In genomic region chr16:81697321-81697885, GRCh38 we compare ENCODE assay signal across 8 cellular contexts.
DNase-seq lines count a peak whose midpoint lies in the region; ATAC-seq and TF ChIP-seq lines count a peak whose summit lies in the region.

No MANE protein-coding gene starts in this region.

- DNase-seq in COLO668 (lab: John Stamatoyannopoulos, UW; ENCODE audit: unreplicated experiment), result peak; percentile 52
- DNase-seq in H9, result peak; percentile 77
- peak; percentile 41 for DNase-seq in T-helper 2 cell treated with Interferon-gamma antibody and Interleukin-4, amounts not matched to agents 5 μg/mL and 100 μg/mL, for 36 hours (ENCODE audit: low spot score)
- peak; percentile 85 to 91 for DNase-seq in T47D (ENCODE audit: low read depth in 1 of 2, low spot score in 1 of 2)
- DNase-seq in stimulated activated effector memory CD8-positive, alpha-beta T cell treated with anti-CD3 and anti-CD28 coated beads, Interleukin-12 subunit alpha, Interleukin-12 subunit beta, amount 100 ng/mL, for 72 hours (ENCODE audit: low spot score in 2 of 2), result peak; percentile 22 to 65

- peaks cover 2% of the 10 kb centered on the region for H4K20me1 ChIP-seq in H9 (ENCODE audit: control insufficient read depth, insufficient read depth, insufficient read length)

- no peak overlapping the region for H2BK20ac ChIP-seq in H9 (ENCODE audit: low read depth, low read length, poor library complexity, severe bottlenecking)

- WGBS in H9 (ENCODE audit: extremely low coverage, insufficient read length, low lambda C conversion rate), result no CpG with 5 or more reads among the region's 25 CpGs
- WGBS in liver, result 90% methylated on average over 25 of the region's 25 CpGs

- H3T11ph ChIP-seq in H9 (ENCODE audit: low read length), result no peak overlapping the region

- H2BK120ac ChIP-seq in H9 (ENCODE audit: low read depth, low read length, poor library complexity, severe bottlenecking), result no peak overlapping the region

- H3K9ac ChIP-seq in H9 (ENCODE audit: extremely low read depth, insufficient read length, low read length), result no peak overlapping the region
- no peak overlapping the region for H3K9ac ChIP-seq in liver (ENCODE audit: low read depth in 1 of 2, low read length in 2 of 2)

- H3K4me3 ChIP-seq in liver (ENCODE audit: low read depth in 1 of 3, low read length in 3 of 3), result no peak overlapping the region

- H3K36me3 ChIP-seq in liver (ENCODE audit: control insufficient read depth in 4 of 4, insufficient read depth in 3 of 4, low read depth in 1 of 4, low read length in 3 of 4), result peaks cover 12 to 78% (median 26%) of the 10 kb centered on the region in 4 donors

- no peak overlapping the region for H3K27ac ChIP-seq in H9 (ENCODE audit: insufficient read length, low read depth, low read length)
- peak overlapping the region; percentile 4 to 23 for H3K27ac ChIP-seq in liver (ENCODE audit: low read depth in 1 of 2, low read length in 2 of 2)

- no peaks in the 10 kb centered on the region for H3K79me2 ChIP-seq in H9 (ENCODE audit: insufficient read depth, low read length)

- no peak overlapping the region for H3K23ac ChIP-seq in H9 (ENCODE audit: insufficient read length, low read depth, low read length)

- H3K4me1 ChIP-seq in H9 (ENCODE audit: insufficient read depth, low read length), result no peaks in the 10 kb centered on the region
- H3K4me1 ChIP-seq in liver (ENCODE audit: control insufficient read depth in 4 of 4, insufficient read depth in 4 of 4, low read length in 3 of 4), result no peaks in the 10 kb centered on the region

- no peak overlapping the region for H4K8ac ChIP-seq in H9 (replicated peaks; ENCODE audit: insufficient read length, low read depth, low read length)

- no peak overlapping the region for H4K91ac ChIP-seq in H9 (ENCODE audit: insufficient read length, low read depth, low read length)

- no peaks in the 10 kb centered on the region for H3K9me3 Mint-ChIP-seq in H9
- no peaks in the 10 kb centered on the region for H3K9me3 Mint-ChIP-seq in T-helper 2 cell treated with Interferon-gamma antibody and Interleukin-4, amounts not matched to agents 5 μg/mL and 100 μg/mL, for 36 hours
- no peaks in the 10 kb centered on the region for H3K9me3 Mint-ChIP-seq in stimulated activated effector memory CD8-positive, alpha-beta T cell treated with anti-CD3 and anti-CD28 coated beads, Interleukin-12 subunit alpha, Interleukin-12 subunit beta, amount 100 ng/mL, for 72 hours

- H3K4ac ChIP-seq in H9 (ENCODE audit: low read depth, low read length), result no peak overlapping the region

- no peak overlapping the region for H3K4me3 Mint-ChIP-seq in H9
- H3K4me3 Mint-ChIP-seq in T-helper 2 cell treated with Interferon-gamma antibody and Interleukin-4, amounts not matched to agents 5 μg/mL and 100 μg/mL, for 36 hours, result no peak overlapping the region
- H3K4me3 Mint-ChIP-seq in stimulated activated effector memory CD8-positive, alpha-beta T cell treated with anti-CD3 and anti-CD28 coated beads, Interleukin-12 subunit alpha, Interleukin-12 subunit beta, amount 100 ng/mL, for 72 hours, result no peak overlapping the region

- H3K27me3 Mint-ChIP-seq in H9 (ENCODE audit: low read depth), result no peaks in the 10 kb centered on the region
- H3K27me3 Mint-ChIP-seq in T-helper 2 cell treated with Interferon-gamma antibody and Interleukin-4, amounts not matched to agents 5 μg/mL and 100 μg/mL, for 36 hours (ENCODE audit: low read depth), result no peaks in the 10 kb centered on the region

- peak; percentile 36 for ATAC-seq in stimulated activated effector memory CD8-positive, alpha-beta T cell treated with anti-CD3 and anti-CD28 coated beads, Interleukin-12 subunit alpha, Interleukin-12 subunit beta, amount 100 ng/mL, for 72 hours
- ATAC-seq in HG03025 (IDR thresholded peaks at IDR 0.05; ENCODE audit: low FRiP score, unreplicated experiment), result no peak
- no peak for ATAC-seq in HG03571 (IDR thresholded peaks at IDR 0.05; ENCODE audit: unreplicated experiment)

- no peak overlapping the region for H3K18ac ChIP-seq in H9 (ENCODE audit: insufficient read length, low read depth, low read length)

- no peaks in the 10 kb centered on the region for H3K79me1 ChIP-seq in H9 (ENCODE audit: insufficient read depth, low read depth, low read length, poor library complexity, severe bottlenecking)

- peak; percentile 86 to 91 for TF ChIP-seq RAD21 in liver (IDR thresholded peaks at IDR 0.05)

- in situ Hi-C loops in T47D (cut with HindIII; ENCODE audit: low pct_unique_long_range_greater_than_20kb, low sequenced_read_pairs), result no loop called here

- H3K36me3 Mint-ChIP-seq in H9 (ENCODE audit: insufficient read depth in 1 of 3, low read depth in 3 of 3), result peaks cover 26 to 52% (median 44%) of the 10 kb centered on the region in 3 experiments; a peak in 6 of 7 replicates
- peaks cover 21% of the 10 kb centered on the region for H3K36me3 Mint-ChIP-seq in T-helper 2 cell treated with Interferon-gamma antibody and Interleukin-4, amounts not matched to agents 5 μg/mL and 100 μg/mL, for 36 hours (ENCODE audit: low read depth)
- H3K36me3 Mint-ChIP-seq in stimulated activated effector memory CD8-positive, alpha-beta T cell treated with anti-CD3 and anti-CD28 coated beads, Interleukin-12 subunit alpha, Interleukin-12 subunit beta, amount 100 ng/mL, for 72 hours, result peaks cover 75% of the 10 kb centered on the region

- H3K27ac Mint-ChIP-seq in H9, result peak overlapping the region in 1 of 3 experiments; percentile 77; a peak in 1 of 7 replicates
- H3K27ac Mint-ChIP-seq in T-helper 2 cell treated with Interferon-gamma antibody and Interleukin-4, amounts not matched to agents 5 μg/mL and 100 μg/mL, for 36 hours, result no peak overlapping the region
- no peak overlapping the region for H3K27ac Mint-ChIP-seq in stimulated activated effector memory CD8-positive, alpha-beta T cell treated with anti-CD3 and anti-CD28 coated beads, Interleukin-12 subunit alpha, Interleukin-12 subunit beta, amount 100 ng/mL, for 72 hours

- H3K14ac ChIP-seq in H9 (ENCODE audit: insufficient read depth, low read length), result no peak overlapping the region

- no peaks in the 10 kb centered on the region for H3K9me3 ChIP-seq in H9 (ENCODE audit: control insufficient read depth, low read depth, low read length)
- H3K9me3 ChIP-seq in liver (ENCODE audit: control insufficient read depth in 4 of 4, low read length in 3 of 4), result no peaks in the 10 kb centered on the region

- H3K23me2 ChIP-seq in H9 (ENCODE audit: insufficient read length, low read depth, low read length, poor library complexity, severe bottlenecking), result no peaks in the 10 kb centered on the region

- no peak overlapping the region for H2BK15ac ChIP-seq in H9 (ENCODE audit: low read depth, low read length)

- peak; percentile 87 for TF ChIP-seq CTCF in H9 (conservative IDR thresholded peaks at IDR 0.05)
- peak; percentile 61 for TF ChIP-seq CTCF in liver (IDR thresholded peaks at IDR 0.05; ENCODE audit: low read depth, low read length, missing input control)

- H3K56ac ChIP-seq in H9 (ENCODE audit: insufficient read length, low read depth, low read length), result no peak overlapping the region

- no peak overlapping the region for H4K5ac ChIP-seq in H9 (ENCODE audit: insufficient read length, low read depth, low read length)

- H3K4me1 Mint-ChIP-seq in H9, result peaks cover 4 to 17% of the 10 kb centered on the region in 2 experiments; a peak in 2 of 4 replicates
- H3K4me1 Mint-ChIP-seq in T-helper 2 cell treated with Interferon-gamma antibody and Interleukin-4, amounts not matched to agents 5 μg/mL and 100 μg/mL, for 36 hours (ENCODE audit: low read depth), result no peaks in the 10 kb centered on the region
- peaks cover 21% of the 10 kb centered on the region for H3K4me1 Mint-ChIP-seq in stimulated activated effector memory CD8-positive, alpha-beta T cell treated with anti-CD3 and anti-CD28 coated beads, Interleukin-12 subunit alpha, Interleukin-12 subunit beta, amount 100 ng/mL, for 72 hours

- no peak overlapping the region for H2AK5ac ChIP-seq in H9 (ENCODE audit: insufficient read length, low read length)

- no peak overlapping the region for H3K4me2 ChIP-seq in H9 (ENCODE audit: insufficient read depth, insufficient read length, low read length)

- H2BK12ac ChIP-seq in H9 (ENCODE audit: insufficient read length, low read depth, low read length), result no peak overlapping the region

- no peak overlapping the region for H2BK5ac ChIP-seq in H9 (ENCODE audit: insufficient read length, low read length)

- H2AFZ ChIP-seq in H9 (ENCODE audit: low read length), result no peak overlapping the region

- H3K27me3 ChIP-seq in H9 (ENCODE audit: insufficient read depth, low read length), result no peaks in the 10 kb centered on the region
- H3K27me3 ChIP-seq in liver (ENCODE audit: control insufficient read depth in 4 of 4, insufficient read depth in 4 of 4, low read length in 3 of 4), result no peaks in the 10 kb centered on the region

TF ChIP-seq in liver, 16 proteins besides CTCF, POLR2A, EP300 and RAD21 (continues in another document):
- TF ChIP-seq GABPA (IDR thresholded peaks at IDR 0.05 in 1 of 2, conservative IDR thresholded peaks at IDR 0.05 in 1 of 2), result no peak
- no peak for TF ChIP-seq REST (IDR thresholded peaks at IDR 0.05)
- no peak for TF ChIP-seq RXRA (IDR thresholded peaks at IDR 0.05)
- no peak for TF ChIP-seq FOXA2 (IDR thresholded peaks at IDR 0.05)
- no peak for TF ChIP-seq FOXA1 (IDR thresholded peaks at IDR 0.05)
- TF ChIP-seq EGR1 (IDR thresholded peaks at IDR 0.05; ENCODE audit: low read depth in 2 of 2), result no peak
